Comparison of ENCODE assay signal across 1 cellular context in the genomic region with DNA sequence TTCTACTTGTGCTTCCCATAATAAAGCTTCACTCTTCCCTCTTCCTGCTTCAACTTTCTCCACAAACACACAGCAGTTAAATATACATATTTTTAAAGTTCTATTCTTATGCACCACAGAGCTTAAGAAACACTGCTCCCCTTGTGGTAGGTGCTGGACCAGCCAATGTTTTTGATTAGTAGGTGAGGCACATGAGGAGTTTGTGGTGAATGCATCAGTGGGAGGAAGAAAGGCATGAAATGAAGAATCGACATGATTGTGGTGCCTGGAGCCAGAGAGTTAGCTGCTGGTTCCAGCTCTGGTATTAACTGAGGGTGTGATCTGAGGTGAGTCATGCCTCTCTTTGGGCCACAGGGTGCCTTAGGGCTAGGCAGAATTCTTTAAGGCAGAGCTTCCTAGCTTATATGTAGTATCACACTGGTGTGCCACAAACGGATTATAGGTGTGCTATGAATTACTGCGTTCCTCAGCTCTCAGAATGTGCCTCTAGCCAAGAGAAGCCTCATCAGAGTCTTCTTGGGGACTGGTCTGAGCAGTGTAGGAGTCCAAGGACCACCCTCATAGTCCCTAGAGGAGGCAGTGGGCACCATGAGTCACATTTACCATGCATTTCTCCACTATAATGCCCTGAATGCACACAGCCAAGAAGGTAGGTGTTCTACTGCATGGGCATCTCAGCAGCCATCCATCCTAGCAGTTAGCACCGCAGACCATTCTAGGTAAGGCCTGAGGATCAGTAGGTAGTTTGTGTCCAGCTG.
TF ChIP-seq lines count a peak whose summit lies in the region.

No MANE protein-coding gene starts in this region.

TF ChIP-seq in GM23338, 12 proteins besides CTCF, POLR2A, EP300 and RAD21 (continued from another document):
- TF ChIP-seq, protein P1, sequence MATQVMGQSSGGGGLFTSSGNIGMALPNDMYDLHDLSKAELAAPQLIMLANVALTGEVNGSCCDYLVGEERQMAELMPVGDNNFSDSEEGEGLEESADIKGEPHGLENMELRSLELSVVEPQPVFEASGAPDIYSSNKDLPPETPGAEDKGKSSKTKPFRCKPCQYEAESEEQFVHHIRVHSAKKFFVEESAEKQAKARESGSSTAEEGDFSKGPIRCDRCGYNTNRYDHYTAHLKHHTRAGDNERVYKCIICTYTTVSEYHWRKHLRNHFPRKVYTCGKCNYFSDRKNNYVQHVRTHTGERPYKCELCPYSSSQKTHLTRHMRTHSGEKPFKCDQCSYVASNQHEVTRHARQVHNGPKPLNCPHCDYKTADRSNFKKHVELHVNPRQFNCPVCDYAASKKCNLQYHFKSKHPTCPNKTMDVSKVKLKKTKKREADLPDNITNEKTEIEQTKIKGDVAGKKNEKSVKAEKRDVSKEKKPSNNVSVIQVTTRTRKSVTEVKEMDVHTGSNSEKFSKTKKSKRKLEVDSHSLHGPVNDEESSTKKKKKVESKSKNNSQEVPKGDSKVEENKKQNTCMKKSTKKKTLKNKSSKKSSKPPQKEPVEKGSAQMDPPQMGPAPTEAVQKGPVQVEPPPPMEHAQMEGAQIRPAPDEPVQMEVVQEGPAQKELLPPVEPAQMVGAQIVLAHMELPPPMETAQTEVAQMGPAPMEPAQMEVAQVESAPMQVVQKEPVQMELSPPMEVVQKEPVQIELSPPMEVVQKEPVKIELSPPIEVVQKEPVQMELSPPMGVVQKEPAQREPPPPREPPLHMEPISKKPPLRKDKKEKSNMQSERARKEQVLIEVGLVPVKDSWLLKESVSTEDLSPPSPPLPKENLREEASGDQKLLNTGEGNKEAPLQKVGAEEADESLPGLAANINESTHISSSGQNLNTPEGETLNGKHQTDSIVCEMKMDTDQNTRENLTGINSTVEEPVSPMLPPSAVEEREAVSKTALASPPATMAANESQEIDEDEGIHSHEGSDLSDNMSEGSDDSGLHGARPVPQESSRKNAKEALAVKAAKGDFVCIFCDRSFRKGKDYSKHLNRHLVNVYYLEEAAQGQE (IDR thresholded peaks at IDR 0.05; ENCODE audit: unreplicated experiment): no peak
- TF ChIP-seq POLR2AphosphoS5 (IDR thresholded peaks at IDR 0.05; ENCODE audit: low read depth): no peak
- no peak for TF ChIP-seq NANOG (IDR thresholded peaks at IDR 0.05; ENCODE audit: borderline replicate concordance)
- no peak for TF ChIP-seq EZH2phosphoT487 (IDR thresholded peaks at IDR 0.05; ENCODE audit: unreplicated experiment)
- TF ChIP-seq, protein P2, sequence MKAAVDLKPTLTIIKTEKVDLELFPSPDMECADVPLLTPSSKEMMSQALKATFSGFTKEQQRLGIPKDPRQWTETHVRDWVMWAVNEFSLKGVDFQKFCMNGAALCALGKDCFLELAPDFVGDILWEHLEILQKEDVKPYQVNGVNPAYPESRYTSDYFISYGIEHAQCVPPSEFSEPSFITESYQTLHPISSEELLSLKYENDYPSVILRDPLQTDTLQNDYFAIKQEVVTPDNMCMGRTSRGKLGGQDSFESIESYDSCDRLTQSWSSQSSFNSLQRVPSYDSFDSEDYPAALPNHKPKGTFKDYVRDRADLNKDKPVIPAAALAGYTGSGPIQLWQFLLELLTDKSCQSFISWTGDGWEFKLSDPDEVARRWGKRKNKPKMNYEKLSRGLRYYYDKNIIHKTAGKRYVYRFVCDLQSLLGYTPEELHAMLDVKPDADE (IDR thresholded peaks at IDR 0.05): no peak
- TF ChIP-seq, protein P3, sequence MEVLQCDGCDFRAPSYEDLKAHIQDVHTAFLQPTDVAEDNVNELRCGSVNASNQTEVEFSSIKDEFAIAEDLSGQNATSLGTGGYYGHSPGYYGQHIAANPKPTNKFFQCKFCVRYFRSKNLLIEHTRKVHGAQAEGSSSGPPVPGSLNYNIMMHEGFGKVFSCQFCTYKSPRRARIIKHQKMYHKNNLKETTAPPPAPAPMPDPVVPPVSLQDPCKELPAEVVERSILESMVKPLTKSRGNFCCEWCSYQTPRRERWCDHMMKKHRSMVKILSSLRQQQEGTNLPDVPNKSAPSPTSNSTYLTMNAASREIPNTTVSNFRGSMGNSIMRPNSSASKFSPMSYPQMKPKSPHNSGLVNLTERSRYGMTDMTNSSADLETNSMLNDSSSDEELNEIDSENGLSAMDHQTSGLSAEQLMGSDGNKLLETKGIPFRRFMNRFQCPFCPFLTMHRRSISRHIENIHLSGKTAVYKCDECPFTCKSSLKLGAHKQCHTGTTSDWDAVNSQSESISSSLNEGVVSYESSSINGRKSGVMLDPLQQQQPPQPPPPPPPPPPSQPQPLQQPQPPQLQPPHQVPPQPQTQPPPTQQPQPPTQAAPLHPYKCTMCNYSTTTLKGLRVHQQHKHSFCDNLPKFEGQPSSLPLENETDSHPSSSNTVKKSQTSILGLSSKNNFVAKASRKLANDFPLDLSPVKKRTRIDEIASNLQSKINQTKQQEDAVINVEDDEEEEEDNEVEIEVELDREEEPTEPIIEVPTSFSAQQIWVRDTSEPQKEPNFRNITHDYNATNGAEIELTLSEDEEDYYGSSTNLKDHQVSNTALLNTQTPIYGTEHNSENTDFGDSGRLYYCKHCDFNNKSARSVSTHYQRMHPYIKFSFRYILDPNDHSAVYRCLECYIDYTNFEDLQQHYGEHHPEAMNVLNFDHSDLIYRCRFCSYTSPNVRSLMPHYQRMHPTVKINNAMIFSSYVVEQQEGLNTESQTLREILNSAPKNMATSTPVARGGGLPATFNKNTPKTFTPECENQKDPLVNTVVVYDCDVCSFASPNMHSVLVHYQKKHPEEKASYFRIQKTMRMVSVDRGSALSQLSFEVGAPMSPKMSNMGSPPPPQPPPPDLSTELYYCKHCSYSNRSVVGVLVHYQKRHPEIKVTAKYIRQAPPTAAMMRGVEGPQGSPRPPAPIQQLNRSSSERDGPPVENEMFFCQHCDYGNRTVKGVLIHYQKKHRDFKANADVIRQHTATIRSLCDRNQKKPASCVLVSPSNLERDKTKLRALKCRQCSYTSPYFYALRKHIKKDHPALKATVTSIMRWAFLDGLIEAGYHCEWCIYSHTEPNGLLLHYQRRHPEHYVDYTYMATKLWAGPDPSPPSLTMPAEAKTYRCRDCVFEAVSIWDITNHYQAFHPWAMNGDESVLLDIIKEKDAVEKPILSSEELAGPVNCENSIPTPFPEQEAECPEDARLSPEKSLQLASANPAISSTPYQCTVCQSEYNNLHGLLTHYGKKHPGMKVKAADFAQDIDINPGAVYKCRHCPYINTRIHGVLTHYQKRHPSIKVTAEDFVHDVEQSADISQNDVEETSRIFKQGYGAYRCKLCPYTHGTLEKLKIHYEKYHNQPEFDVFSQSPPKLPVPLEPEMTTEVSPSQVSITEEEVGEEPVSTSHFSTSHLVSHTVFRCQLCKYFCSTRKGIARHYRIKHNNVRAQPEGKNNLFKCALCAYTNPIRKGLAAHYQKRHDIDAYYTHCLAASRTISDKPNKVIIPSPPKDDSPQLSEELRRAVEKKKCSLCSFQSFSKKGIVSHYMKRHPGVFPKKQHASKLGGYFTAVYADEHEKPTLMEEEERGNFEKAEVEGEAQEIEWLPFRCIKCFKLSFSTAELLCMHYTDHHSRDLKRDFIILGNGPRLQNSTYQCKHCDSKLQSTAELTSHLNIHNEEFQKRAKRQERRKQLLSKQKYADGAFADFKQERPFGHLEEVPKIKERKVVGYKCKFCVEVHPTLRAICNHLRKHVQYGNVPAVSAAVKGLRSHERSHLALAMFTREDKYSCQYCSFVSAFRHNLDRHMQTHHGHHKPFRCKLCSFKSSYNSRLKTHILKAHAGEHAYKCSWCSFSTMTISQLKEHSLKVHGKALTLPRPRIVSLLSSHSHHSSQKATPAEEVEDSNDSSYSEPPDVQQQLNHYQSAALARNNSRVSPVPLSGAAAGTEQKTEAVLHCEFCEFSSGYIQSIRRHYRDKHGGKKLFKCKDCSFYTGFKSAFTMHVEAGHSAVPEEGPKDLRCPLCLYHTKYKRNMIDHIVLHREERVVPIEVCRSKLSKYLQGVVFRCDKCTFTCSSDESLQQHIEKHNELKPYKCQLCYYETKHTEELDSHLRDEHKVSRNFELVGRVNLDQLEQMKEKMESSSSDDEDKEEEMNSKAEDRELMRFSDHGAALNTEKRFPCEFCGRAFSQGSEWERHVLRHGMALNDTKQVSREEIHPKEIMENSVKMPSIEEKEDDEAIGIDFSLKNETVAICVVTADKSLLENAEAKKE (CRISPR knock-in tag; IDR thresholded peaks at IDR 0.05): no peak
- TF ChIP-seq CREB1 (CRISPR knock-in tag; IDR thresholded peaks at IDR 0.05; ENCODE audit: low read depth): no peak
- no peak for TF ChIP-seq EZH2 (IDR thresholded peaks at IDR 0.05; ENCODE audit: low read depth, unreplicated experiment)
- TF ChIP-seq ZNF331 (CRISPR knock-in tag; IDR thresholded peaks at IDR 0.05; ENCODE audit: low read depth): no peak
- TF ChIP-seq ZNF114 (CRISPR knock-in tag; IDR thresholded peaks at IDR 0.05): no peak
- no peak for TF ChIP-seq STAT1 (IDR thresholded peaks at IDR 0.05; ENCODE audit: unreplicated experiment)
TF ChIP-seq in GM23338: peak in this region for 0.
